In genomic region chr2:171297951-171298350, GRCh38 we compare ENCODE assay signal across 23 cellular contexts.
DNase-seq lines count a peak whose midpoint lies in the region; TF ChIP-seq lines count a peak whose summit lies in the region.
"Had no signal": no experiment of that assay in that cellular context is flagged by ENCODE, and none has a peak within 500 bp of the region (broad histone marks: within the 10 kb centered on the region; RNA-seq: fewer than 3 reads in every experiment).

No MANE protein-coding gene starts in this region.

- in situ Hi-C loops in astrocyte of the spinal cord (cut with HindIII; ENCODE audit: low sequenced_read_pairs): no loop called here

- no peaks in the 10 kb centered on the region for H3K4me1 ChIP-seq in effector memory CD4-positive, alpha-beta T cell (ENCODE audit: control insufficient read depth, insufficient read depth, low read length, poor library complexity, severe bottlenecking)
- H3K4me1 ChIP-seq: body of pancreas, colonic mucosa, parathyroid adenoma, vagina had no signal

- no peaks in the 10 kb centered on the region for H3K36me3 ChIP-seq in effector memory CD4-positive, alpha-beta T cell (ENCODE audit: control insufficient read depth, insufficient read depth, low read length)
- H3K36me3 ChIP-seq: colonic mucosa, gastroesophageal sphincter, suprapubic skin, vagina had no signal

- no peak overlapping the region for H3K27ac ChIP-seq in effector memory CD4-positive, alpha-beta T cell (ENCODE audit: insufficient read depth, low read length, poor library complexity, severe bottlenecking)
- H3K27ac ChIP-seq: body of pancreas, colonic mucosa, gastroesophageal sphincter, parathyroid adenoma, suprapubic skin, vagina had no signal

- H3K27me3 ChIP-seq in effector memory CD4-positive, alpha-beta T cell (replicated peaks; ENCODE audit: control insufficient read depth, insufficient read depth, low read length, poor library complexity, severe bottlenecking): no peaks in the 10 kb centered on the region
- H3K27me3 ChIP-seq: body of pancreas, colonic mucosa, gastroesophageal sphincter, suprapubic skin, vagina had no signal

- TF ChIP-seq CTCF in AG04449 (IDR thresholded peaks at IDR 0.05; ENCODE audit: insufficient read depth, low read length, missing control alignments) (no peak), astrocyte of the spinal cord (IDR thresholded peaks at IDR 0.05; ENCODE audit: low read depth, low read length) (no peak), foreskin fibroblast (IDR thresholded peaks at IDR 0.05; ENCODE audit: low read depth, low read length) (no peak)

- DNase-seq in AG04449 (ENCODE audit: low read depth, low spot score) (peak; percentile 74), GM04503 (ENCODE audit: low read depth) (peak; percentile 71), astrocyte of the spinal cord (ENCODE audit: low read depth, low spot score) (peak; percentile 29), foreskin fibroblast (peak; percentile 36 to 73), NCI-H2227 treated with DMSO at 0.1 percent for 48 hours (lab: John Stamatoyannopoulos, UW) (no peak), superior temporal gyrus (ENCODE audit: extremely low spot score) (no peak), NCI-H2171 (lab: John Stamatoyannopoulos, UW) (no peak)
- no peak for DNase-seq in effector memory CD4-positive, alpha-beta T cell
- DNase-seq: activated CD4-positive, alpha-beta T cell treated with anti-CD3 and anti-CD28 coated beads for 1 hour; activated naive CD4-positive, alpha-beta T cell treated with anti-CD3 and anti-CD28 coated beads, Interleukin-2, amount 50 U/mL, for 16 hours; activated T-cell treated with anti-CD3 and anti-CD28 coated beads, Interleukin-2, amount 50 U/mL, for 72 hours; body of pancreas; CD8-positive, alpha-beta T cell; colonic mucosa; left colon; natural killer cell; NCI-H1436; NCI-H82; SHP77 treated with DMSO at 0.1 percent for 48 hours had no signal

- H3K9me3 ChIP-seq in effector memory CD4-positive, alpha-beta T cell (ENCODE audit: control insufficient read depth, low read length): no peaks in the 10 kb centered on the region
- H3K9me3 ChIP-seq: body of pancreas, colonic mucosa, gastroesophageal sphincter, suprapubic skin, vagina had no signal

- CTCF ChIA-PET in AG04449 (lab: Yijun Ruan, JAX): interaction anchor here (1.0 to 4.3 kb wide), 3 partner anchors 26 to 144 kb away, joined by 3 to 13 read pairs (median 3); no protein-coding TSS in a partner anchor

- POLR2A ChIA-PET in AG04449 (lab: Yijun Ruan, JAX): interaction anchor here (0.9 to 1.1 kb wide), 3 partner anchors 11 to 137 kb away, joined by 3 to 5 read pairs (median 3); partner anchors contain the start of gene TLK1

- H3K4me3 ChIP-seq in AG04449 (ENCODE audit: low read depth, low read length): peak overlapping the region; percentile 19
- no peak overlapping the region for H3K4me3 ChIP-seq in astrocyte of the spinal cord (ENCODE audit: low read depth, low read length)
- H3K4me3 ChIP-seq in foreskin fibroblast (ENCODE audit: low read depth in 1 of 2, low read length in 2 of 2): no peak overlapping the region
- H3K4me3 ChIP-seq in effector memory CD4-positive, alpha-beta T cell (ENCODE audit: insufficient read depth, low read depth, low read length, poor library complexity, severe bottlenecking): no peak overlapping the region
- H3K4me3 ChIP-seq: body of pancreas, colonic mucosa, gastroesophageal sphincter, suprapubic skin, vagina had no signal

Comparison
In these comparisons a context has a peak if more than half of its experiments do, and no peak if none do; other contexts are left out.
1. DNase-seq: peak in AG04449 (single experiment), GM04503 (single experiment), astrocyte of the spinal cord (single experiment) and foreskin fibroblast (2 of 2); none in NCI-H2227 treated with DMSO at 0.1 percent for 48 hours (single experiment), superior temporal gyrus (single experiment), effector memory CD4-positive, alpha-beta T cell (0 of 3) and NCI-H2171 (single experiment).